In genomic region chr6:151276112-151276745, GRCh38 we compare ENCODE assay signal across 12 cellular contexts. TPM values are rescaled to one million over a fixed set of nuclear protein-coding genes. Genes with fewer than 3 reads are reported as not detected.
A peak's percentile ranks its signal among the peaks of the same experiment; 100 is the strongest.
DNase-seq lines count a peak whose midpoint lies in the region; ATAC-seq and TF ChIP-seq lines count a peak whose summit lies in the region.
"Had no signal": no experiment of that assay in that cellular context is flagged by ENCODE, and none has a peak within 500 bp of the region (broad histone marks: within the 10 kb centered on the region; RNA-seq: fewer than 3 reads in every experiment).

No MANE protein-coding gene starts in this region.

- DNase-seq in NCI-H146 (lab: John Stamatoyannopoulos, UW): peak; percentile 26
- DNase-seq in NCI-H146 treated with DMSO at 0.1 percent for 48 hours (lab: John Stamatoyannopoulos, UW; ENCODE audit: unreplicated experiment): no peak
- DNase-seq in ecto neural progenitor cell (ENCODE audit: low spot score): peak; percentile 68
- DNase-seq in kidney glomerular epithelial cell (lab: John Stamatoyannopoulos, UW): peak; percentile 53
- no peak for DNase-seq in transverse colon
- DNase-seq in NCI-H1048 (lab: John Stamatoyannopoulos, UW): no peak
- DNase-seq: NCI-H345, T-helper 2 cell, testis had no signal

- 30 to 48% methylated on average over 2 to 4 of the region's 4 CpGs for WGBS in transverse colon (ENCODE audit: low coverage in 1 of 2), 2 donors

- H3K9me3 ChIP-seq in transverse colon: no peaks in the 10 kb centered on the region
- H3K9me3 ChIP-seq: testis had no signal

- no peak for ATAC-seq in HG03439 (IDR thresholded peaks at IDR 0.05; ENCODE audit: unreplicated experiment)
- no peak for ATAC-seq in GM21528 (IDR thresholded peaks at IDR 0.05; ENCODE audit: low FRiP score, unreplicated experiment)

- intact Hi-C loops in transverse colon (cut with DNase I; ENCODE audit: low total_unique reads): no loop called here

- peak overlapping the region; percentile 39 to 89 (median 60) for H3K27ac ChIP-seq in transverse colon
- H3K27ac ChIP-seq: 22Rv1, testis had no signal

- no peak for TF ChIP-seq POLR2A in transverse colon (IDR thresholded peaks at IDR 0.05)

- TF ChIP-seq EP300 in transverse colon (IDR thresholded peaks at IDR 0.05; ENCODE audit: low read depth): no peak

- TF ChIP-seq CTCF in transverse colon (IDR thresholded peaks at IDR 0.05): no peak

- H3K36me3 ChIP-seq in transverse colon: no peaks in the 10 kb centered on the region

- H3K4me3 ChIP-seq in transverse colon: no peak overlapping the region
- H3K4me3 ChIP-seq: testis had no signal

- in situ Hi-C loops in transverse colon (cut with MboI; ENCODE audit: low pct_ligation_motif_present in 1 of 4, low pct_unique_long_range_greater_than_20kb in 1 of 4, low sequenced_read_pairs in 3 of 4): no loop called here

- no peaks in the 10 kb centered on the region for H3K27me3 ChIP-seq in transverse colon
- H3K27me3 ChIP-seq: testis had no signal

- peaks cover 0 to 7% (median 0%) of the 10 kb centered on the region in 4 donors for H3K4me1 ChIP-seq in transverse colon
- H3K4me1 ChIP-seq: testis had no signal

RNA-seq across cellular contexts. Expression of gene AKAP12, which starts 36.5 kb away (rescaled TPM):
- 10 to 100 TPM; 25.7 to 61.7 (median 53.1) TPM for total RNA-seq in transverse colon

Comparison
In these comparisons a context has a peak if more than half of its experiments do, and no peak if none do; other contexts are left out.
1. DNase-seq: peak in NCI-H146 (single experiment), ecto neural progenitor cell (single experiment) and kidney glomerular epithelial cell (single experiment); none in NCI-H146 treated with DMSO at 0.1 percent for 48 hours (single experiment), transverse colon (single experiment) and NCI-H1048 (single experiment).